In the genomic region with DNA sequence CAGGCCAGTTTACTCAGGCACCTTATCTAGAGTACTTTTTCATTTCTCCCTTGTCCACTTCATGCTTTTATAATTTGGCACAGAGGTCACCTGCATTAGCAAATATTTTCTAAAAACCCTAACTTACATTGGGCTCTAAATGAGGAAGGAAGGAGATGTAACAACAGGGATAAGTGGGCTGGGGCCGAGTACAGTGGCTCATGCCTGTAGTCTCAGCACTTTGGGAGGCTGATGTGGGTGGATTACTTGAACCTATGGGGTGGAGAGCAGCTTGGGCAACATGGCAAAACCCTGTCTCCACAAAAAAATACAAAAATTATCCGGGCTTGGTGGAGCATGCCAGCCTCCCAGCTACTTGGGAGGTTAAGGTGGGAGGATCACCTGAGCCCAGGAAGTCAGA, we compare ENCODE assay signal across 23 cellular contexts.
"Had no signal": no experiment of that assay in that cellular context is flagged by ENCODE, and none has a peak within 500 bp of the region (broad histone marks: within the 10 kb centered on the region; RNA-seq: fewer than 3 reads in every experiment).

No MANE protein-coding gene starts in this region.

- ATAC-seq: T-cell had no signal

- H3K9me3 ChIP-seq: SJSA1, SK-N-SH had no signal

- H3K27ac ChIP-seq: HL-60, SJSA1 had no signal

- H3K36me3 ChIP-seq: SJSA1 had no signal

- H3K4me1 Mint-ChIP-seq: T-cell had no signal

- H3K27ac Mint-ChIP-seq: T-cell; T-helper 1 cell treated with Interleukin-12 subunit alpha and Interleukin-12 subunit beta and Interleukin-4 antibody, amounts not matched to agents 30 μg/mL and 1 μg/mL, for 36 hours had no signal

- H3K4me3 Mint-ChIP-seq: T-cell; T-helper 1 cell treated with Interleukin-12 subunit alpha and Interleukin-12 subunit beta and Interleukin-4 antibody, amounts not matched to agents 30 μg/mL and 1 μg/mL, for 36 hours had no signal

- H3K4me3 ChIP-seq: SJSA1 had no signal

- H3K9me3 Mint-ChIP-seq: T-cell; T-helper 1 cell treated with Interleukin-12 subunit alpha and Interleukin-12 subunit beta and Interleukin-4 antibody, amounts not matched to agents 30 μg/mL and 1 μg/mL, for 36 hours had no signal

- H3K36me3 Mint-ChIP-seq: T-cell had no signal

- DNase-seq: KBM-7, MV-4-11, NCI-H1048, NCI-H1105, NCI-H1417 treated with DMSO at 0.1 percent for 48 hours, NCI-H146, NCI-H1694 treated with DMSO at 0.1 percent for 48 hours, NCI-H1930, NCI-H2081, NCI-H2107, NCI-H2227 treated with DMSO at 0.1 percent for 48 hours, NCI-H524, NCI-H69, NCI-H774, Right ventricle myocardium superior, RPMI8226, SIG-M5, SK-N-SH, SW 1271, T-cell had no signal
